In genomic region chr6:136593748-136594490, GRCh38 we compare ENCODE assay signal across 8 cellular contexts. TPM values are rescaled to one million over a fixed set of nuclear protein-coding genes. Genes with fewer than 3 reads are reported as not detected.
A peak's percentile ranks its signal among the peaks of the same experiment; 100 is the strongest.
DNase-seq lines count a peak whose midpoint lies in the region; ATAC-seq and TF ChIP-seq lines count a peak whose summit lies in the region.

No MANE protein-coding gene starts in this region.

- H3K36me3 ChIP-seq in Panc1 (ENCODE audit: control insufficient read depth, insufficient read depth, low read length) (no peaks in the 10 kb centered on the region; the same call in 1 of the 2 replicates), body of pancreas (replicated peaks in 1 of 2; ENCODE audit: insufficient read depth in 1 of 2, low read depth in 2 of 2) (peaks cover 0 to 18% of the 10 kb centered on the region in 2 donors)

- POLR2A ChIA-PET in Panc1 (lab: Charles Lee), result interaction anchor here (0.5 kb wide), 1 partner anchor 33 kb away, joined by 3 read pairs; no protein-coding TSS in a partner anchor

- H3K27me3 ChIP-seq in Panc1 (ENCODE audit: control insufficient read depth, insufficient read depth, low read length) (no peaks in the 10 kb centered on the region), body of pancreas (no peaks in the 10 kb centered on the region)

- DNase-seq in Ammon's horn (ENCODE audit: low spot score), result peak; percentile 37
- no peak for DNase-seq in Panc1 (ENCODE audit: low read depth, low spot score)
- DNase-seq in body of pancreas, result peak in 3 of 4 donors; percentile 20 to 68 (median 31)
- peak; percentile 91 to 99 for DNase-seq in lung microvascular endothelial cell (ENCODE audit: low read depth in 2 of 2)
- DNase-seq in DMS153 (lab: John Stamatoyannopoulos, UW), result no peak
- no peak for DNase-seq in NCI-H526 treated with DMSO at 0.1 percent for 48 hours (lab: John Stamatoyannopoulos, UW)

- BruUV-seq in Panc1 (replicated peaks; lab: Mats Ljungman, UMichigan), result no TSS peak

- in situ Hi-C loops in Panc1 (cut with HindIII; ENCODE audit: low pct_unique_long_range_greater_than_20kb, low sequenced_read_pairs), result no loop called here

- no peak for TF ChIP-seq POLR2A in body of pancreas (IDR thresholded peaks at IDR 0.05)

- intact Hi-C loops in Panc1 (cut with micrococcal nuclease; ENCODE audit: unreplicated experiment), result no loop called here
- intact Hi-C loops in body of pancreas (cut with DNase I), result no loop called here

- H3K27ac ChIP-seq in Panc1 (ENCODE audit: low read length), result no peak overlapping the region
- peak overlapping the region in 2 of 4 donors; percentile 22 to 36 for H3K27ac ChIP-seq in body of pancreas

- H3K4me3 ChIP-seq in Panc1 (ENCODE audit: low read depth in 2 of 2, low read length in 2 of 2), result no peak overlapping the region
- H3K4me3 ChIP-seq in body of pancreas, result no peak overlapping the region

- 53 to 68% methylated on average over 6 of the region's 6 CpGs for WGBS in body of pancreas, 2 donors

- CTCF ChIA-PET in Panc1 (lab: Charles Lee), result no interaction called here

- H3K9me3 ChIP-seq in Panc1 (ENCODE audit: control insufficient read depth, insufficient read depth, low read depth, low read length) (no peaks in the 10 kb centered on the region), body of pancreas (no peaks in the 10 kb centered on the region)

- H3K4me1 ChIP-seq in Panc1 (ENCODE audit: control insufficient read depth, insufficient read depth, low read length) (no peaks in the 10 kb centered on the region), body of pancreas (no peaks in the 10 kb centered on the region)

- no peak for TF ChIP-seq CTCF in Panc1 (IDR thresholded peaks at IDR 0.05)
- no peak for TF ChIP-seq CTCF in body of pancreas (IDR thresholded peaks at IDR 0.05)

- peak; percentile 96 for ATAC-seq in GM18868 (IDR thresholded peaks at IDR 0.05; ENCODE audit: unreplicated experiment)
- peak; percentile 96 for ATAC-seq in HG03039 (IDR thresholded peaks at IDR 0.05; ENCODE audit: unreplicated experiment)
- peak; percentile 71; the same call in 1 of the 2 replicates for ATAC-seq in Panc1
- ATAC-seq in body of pancreas, result peak; percentile 76

RNA-seq across cellular contexts. Expression of gene MAP7, which starts 43.7 kb away (rescaled TPM):
- 1.8 TPM for total RNA-seq in Panc1 (2021; ENCODE audit: unreplicated experiment)
- 1.2 TPM for polyA plus RNA-seq in Panc1 (2012; ENCODE audit: insufficient read length)
- total RNA-seq in body of pancreas, result 10 to 100 TPM; 19.7 to 28.7 TPM
- total RNA-seq in lung microvascular endothelial cell, result 0.40 and 0.44 TPM in 2 replicates

Comparison
In these comparisons a context has a peak if more than half of its experiments do, and no peak if none do; other contexts are left out.
1. DNase-seq: peak in Ammon's horn (single experiment), body of pancreas (3 of 4) and lung microvascular endothelial cell (2 of 2); none in Panc1 (single experiment), DMS153 (single experiment) and NCI-H526 treated with DMSO at 0.1 percent for 48 hours (single experiment).
2. Peak in every context shown above with its lines, with median percentiles within 50 percentile points of each other: ATAC-seq.